In genomic region chr3:59802453-59802852, GRCh38 we compare ENCODE assay signal across 8 cellular contexts.
DNase-seq lines count a peak whose midpoint lies in the region; ATAC-seq and TF ChIP-seq lines count a peak whose summit lies in the region.
"Not testable (repeated sequence)": the region's sequence is repeated elsewhere in the genome, so short reads cannot be mapped to it uniquely, and the experiment has no call there.

No MANE protein-coding gene starts in this region.

- DNase-seq in GM23338 (ENCODE audit: low spot score); WTC11 (ENCODE audit: low spot score); glutamatergic neuron; nephron progenitor cell; stimulated activated naive B cell treated with anti-CD40 and anti-IgM and Interleukin-4, amounts not matched to agents 10 μg/mL and 1 μg/mL and 100 μg/mL, for 72 hours: not testable (repeated sequence)
- DNase-seq in NCI-H82 (lab: John Stamatoyannopoulos, UW): peak; percentile 73

- H3K4me2 ChIP-seq in GM23338: peak overlapping the region; percentile 4

- H3K4me1 Mint-ChIP-seq in GM23338 (peaks cover 16% of the 10 kb centered on the region), WTC11 (peaks cover 29% of the 10 kb centered on the region), brain (peaks cover 41% of the 10 kb centered on the region), glutamatergic neuron (ENCODE audit: low read depth, unreplicated experiment) (peaks cover 55% of the 10 kb centered on the region), nephron progenitor cell (peaks cover 42% of the 10 kb centered on the region)
- not testable (repeated sequence) for H3K4me1 Mint-ChIP-seq in stimulated activated naive B cell treated with anti-CD40 and anti-IgM and Interleukin-4, amounts not matched to agents 10 μg/mL and 1 μg/mL and 100 μg/mL, for 72 hours

- not testable (repeated sequence) for ATAC-seq in GM23338; WTC11; stimulated activated naive B cell treated with anti-CD40 and anti-IgM and Interleukin-4, amounts not matched to agents 10 μg/mL and 1 μg/mL and 100 μg/mL, for 72 hours (replicated peaks)

- H3K4me1 ChIP-seq in GM23338 (ENCODE audit: insufficient read depth) (peaks cover 12% of the 10 kb centered on the region), HUES6 (ENCODE audit: control insufficient read depth, insufficient read depth, low read length) (peaks cover 32% of the 10 kb centered on the region)

- peak overlapping the region; percentile 68 for H3K9ac ChIP-seq in HUES6 (ENCODE audit: low read length)

- not testable (repeated sequence) for H3K79me2 ChIP-seq in GM23338 (replicated peaks; ENCODE audit: insufficient read depth)

- H3K27me3 ChIP-seq in GM23338 (ENCODE audit: insufficient read depth); HUES6 (ENCODE audit: control insufficient read depth, insufficient read depth, low read length): not testable (repeated sequence)

- H3K4me3 Mint-ChIP-seq in GM23338; WTC11; brain; nephron progenitor cell; stimulated activated naive B cell treated with anti-CD40 and anti-IgM and Interleukin-4, amounts not matched to agents 10 μg/mL and 1 μg/mL and 100 μg/mL, for 72 hours: not testable (repeated sequence)
- H3K4me3 Mint-ChIP-seq in glutamatergic neuron (ENCODE audit: unreplicated experiment): peak overlapping the region; percentile 50

- H3K9me3 ChIP-seq in HUES6 (ENCODE audit: control insufficient read depth, insufficient read depth, low read depth, low read length): not testable (repeated sequence)

- not testable (repeated sequence) for H3F3A ChIP-seq in GM23338 (replicated peaks; ENCODE audit: low read depth)

- POLR2A ChIA-PET in WTC11 (lab: Charles Lee): not testable (repeated sequence)

- not testable (repeated sequence) for H3K36me3 Mint-ChIP-seq in GM23338 (ENCODE audit: low read depth); WTC11; brain; glutamatergic neuron (ENCODE audit: unreplicated experiment); nephron progenitor cell (ENCODE audit: low read depth); stimulated activated naive B cell treated with anti-CD40 and anti-IgM and Interleukin-4, amounts not matched to agents 10 μg/mL and 1 μg/mL and 100 μg/mL, for 72 hours

- not testable (repeated sequence) for H2AFZ ChIP-seq in GM23338

- not testable (repeated sequence) for H3K4me3 ChIP-seq in GM23338; HUES6 (ENCODE audit: low read depth, low read length)

- not testable (repeated sequence) for H3K27ac ChIP-seq in GM23338 (ENCODE audit: low read depth)
- H3K27ac ChIP-seq in HUES6 (ENCODE audit: low read depth, low read length): peak overlapping the region; percentile 74; the same call in 1 of the 2 replicates

- H3K27ac Mint-ChIP-seq in GM23338: peak overlapping the region; percentile 64; the same call in 1 of the 2 replicates
- H3K27ac Mint-ChIP-seq in WTC11: peak overlapping the region; percentile 58; the same call in 1 of the 2 replicates
- H3K27ac Mint-ChIP-seq in brain: peak overlapping the region in 4 of 5 experiments; percentile 40 to 90 (median 86)
- peak overlapping the region; percentile 85 for H3K27ac Mint-ChIP-seq in glutamatergic neuron (ENCODE audit: unreplicated experiment)
- peak overlapping the region; percentile 30 for H3K27ac Mint-ChIP-seq in nephron progenitor cell
- peak overlapping the region; percentile 7 for H3K27ac Mint-ChIP-seq in stimulated activated naive B cell treated with anti-CD40 and anti-IgM and Interleukin-4, amounts not matched to agents 10 μg/mL and 1 μg/mL and 100 μg/mL, for 72 hours

- not testable (repeated sequence) for TF ChIP-seq CTCF in GM23338 (conservative IDR thresholded peaks at IDR 0.05; ENCODE audit: low read depth in 2 of 2); WTC11 (IDR thresholded peaks at IDR 0.05); brain (conservative IDR thresholded peaks at IDR 0.05); glutamatergic neuron (IDR thresholded peaks at IDR 0.05; ENCODE audit: partially characterized antibody, unreplicated experiment); nephron progenitor cell (IDR thresholded peaks at IDR 0.05)

- H3K9me3 Mint-ChIP-seq in GM23338; WTC11; brain; glutamatergic neuron (ENCODE audit: unreplicated experiment); nephron progenitor cell; stimulated activated naive B cell treated with anti-CD40 and anti-IgM and Interleukin-4, amounts not matched to agents 10 μg/mL and 1 μg/mL and 100 μg/mL, for 72 hours: not testable (repeated sequence)

- not testable (repeated sequence) for H4K20me1 ChIP-seq in GM23338 (replicated peaks; ENCODE audit: insufficient read depth)

- not testable (repeated sequence) for H3K36me3 ChIP-seq in GM23338 (ENCODE audit: insufficient read depth); HUES6 (ENCODE audit: control insufficient read depth, insufficient read depth, low read length)

- not testable (repeated sequence) for H3K9me2 ChIP-seq in GM23338 (ENCODE audit: insufficient read depth)

- CTCF ChIA-PET in WTC11 (lab: Charles Lee): not testable (repeated sequence)

- H3K27me3 Mint-ChIP-seq in GM23338 (ENCODE audit: insufficient read depth, low read depth, poor library complexity); brain; glutamatergic neuron (ENCODE audit: unreplicated experiment); nephron progenitor cell (ENCODE audit: low read depth, poor library complexity); stimulated activated naive B cell treated with anti-CD40 and anti-IgM and Interleukin-4, amounts not matched to agents 10 μg/mL and 1 μg/mL and 100 μg/mL, for 72 hours: not testable (repeated sequence)
- peaks cover 16% of the 10 kb centered on the region for H3K27me3 Mint-ChIP-seq in WTC11 (ENCODE audit: low read depth)

Comparison
In these comparisons a context has a peak if more than half of its experiments do, and no peak if none do; other contexts are left out.
1. H3K27ac Mint-ChIP-seq: peak in every context shown above with its lines; median percentile 86 in brain; 85 in glutamatergic neuron; 64 in GM23338; 58 in WTC11; 30 in nephron progenitor cell; 7 in stimulated activated naive B cell treated with anti-CD40 and anti-IgM and Interleukin-4, amounts not matched to agents 10 μg/mL and 1 μg/mL and 100 μg/mL, for 72 hours.